2 cellular contexts compared by ENCODE assay signal in the genomic region with DNA sequence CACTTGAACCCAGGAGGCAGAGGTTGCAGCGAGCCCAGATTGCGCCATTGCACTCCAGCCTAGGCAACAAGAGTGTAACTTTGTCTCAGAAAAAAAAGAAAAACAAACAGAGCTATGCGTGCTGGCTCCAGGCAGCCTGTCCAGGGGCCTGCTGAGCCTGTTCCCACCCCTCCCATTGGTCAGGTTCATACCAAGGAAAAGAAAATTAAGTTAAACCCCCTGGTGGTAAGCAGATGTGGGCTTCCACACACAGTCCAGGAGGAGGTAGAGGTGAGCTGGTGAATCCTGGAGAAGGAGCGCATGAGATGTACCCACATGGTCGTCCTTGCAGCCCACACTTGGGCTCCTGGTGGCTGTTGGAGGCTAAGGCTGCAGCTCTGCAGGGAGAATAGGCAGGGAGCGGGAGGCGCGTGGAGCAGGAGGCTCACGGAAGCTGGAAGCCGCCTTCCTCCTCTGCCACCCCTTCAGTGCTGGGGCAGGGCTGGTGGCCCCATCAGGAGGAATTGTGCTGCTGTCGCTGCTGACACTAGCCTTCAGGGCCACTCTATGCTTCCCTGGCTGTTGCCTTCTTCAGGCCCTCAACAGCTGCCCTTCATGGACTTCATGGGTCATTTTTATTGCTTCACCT.
TF ChIP-seq lines count a peak whose summit lies in the region.

No MANE protein-coding gene starts in this region.

TF ChIP-seq in HEK293, 187 proteins besides CTCF, POLR2A, EP300 and RAD21 (continues in another document):
- TF ChIP-seq, protein P1, sequence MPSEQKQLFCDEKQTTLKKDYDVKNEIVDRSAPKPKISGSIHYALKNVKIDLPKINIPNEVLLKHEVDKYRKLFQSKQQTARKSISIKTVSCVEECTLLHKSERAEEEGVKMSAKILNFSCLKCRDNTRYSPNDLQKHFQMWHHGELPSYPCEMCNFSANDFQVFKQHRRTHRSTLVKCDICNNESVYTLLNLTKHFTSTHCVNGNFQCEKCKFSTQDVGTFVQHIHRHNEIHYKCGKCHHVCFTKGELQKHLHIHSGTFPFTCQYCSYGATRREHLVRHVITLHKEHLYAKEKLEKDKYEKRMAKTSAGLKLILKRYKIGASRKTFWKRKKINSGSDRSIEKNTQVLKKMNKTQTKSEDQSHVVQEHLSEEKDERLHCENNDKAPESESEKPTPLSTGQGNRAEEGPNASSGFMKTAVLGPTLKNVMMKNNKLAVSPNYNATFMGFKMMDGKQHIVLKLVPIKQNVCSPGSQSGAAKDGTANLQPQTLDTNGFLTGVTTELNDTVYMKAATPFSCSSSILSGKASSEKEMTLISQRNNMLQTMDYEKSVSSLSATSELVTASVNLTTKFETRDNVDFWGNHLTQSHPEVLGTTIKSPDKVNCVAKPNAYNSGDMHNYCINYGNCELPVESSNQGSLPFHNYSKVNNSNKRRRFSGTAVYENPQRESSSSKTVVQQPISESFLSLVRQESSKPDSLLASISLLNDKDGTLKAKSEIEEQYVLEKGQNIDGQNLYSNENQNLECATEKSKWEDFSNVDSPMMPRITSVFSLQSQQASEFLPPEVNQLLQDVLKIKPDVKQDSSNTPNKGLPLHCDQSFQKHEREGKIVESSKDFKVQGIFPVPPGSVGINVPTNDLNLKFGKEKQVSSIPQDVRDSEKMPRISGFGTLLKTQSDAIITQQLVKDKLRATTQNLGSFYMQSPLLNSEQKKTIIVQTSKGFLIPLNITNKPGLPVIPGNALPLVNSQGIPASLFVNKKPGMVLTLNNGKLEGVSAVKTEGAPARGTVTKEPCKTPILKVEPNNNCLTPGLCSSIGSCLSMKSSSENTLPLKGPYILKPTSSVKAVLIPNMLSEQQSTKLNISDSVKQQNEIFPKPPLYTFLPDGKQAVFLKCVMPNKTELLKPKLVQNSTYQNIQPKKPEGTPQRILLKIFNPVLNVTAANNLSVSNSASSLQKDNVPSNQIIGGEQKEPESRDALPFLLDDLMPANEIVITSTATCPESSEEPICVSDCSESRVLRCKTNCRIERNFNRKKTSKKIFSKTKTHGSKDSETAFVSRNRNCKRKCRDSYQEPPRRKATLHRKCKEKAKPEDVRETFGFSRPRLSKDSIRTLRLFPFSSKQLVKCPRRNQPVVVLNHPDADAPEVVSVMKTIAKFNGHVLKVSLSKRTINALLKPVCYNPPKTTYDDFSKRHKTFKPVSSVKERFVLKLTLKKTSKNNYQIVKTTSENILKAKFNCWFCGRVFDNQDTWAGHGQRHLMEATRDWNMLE (tag by site-specific recombination; conservative IDR thresholded peaks at IDR 0.05; ENCODE audit: low read depth), result no peak
- TF ChIP-seq EGR2 (tag by site-specific recombination; IDR thresholded peaks at IDR 0.05; ENCODE audit: low read depth), result peak; percentile 23; the same call in 1 of the 2 replicates
- TF ChIP-seq ZNF354C (tag by site-specific recombination; IDR thresholded peaks at IDR 0.05; ENCODE audit: borderline replicate concordance, low read depth), result no peak
- TF ChIP-seq, protein P2, sequence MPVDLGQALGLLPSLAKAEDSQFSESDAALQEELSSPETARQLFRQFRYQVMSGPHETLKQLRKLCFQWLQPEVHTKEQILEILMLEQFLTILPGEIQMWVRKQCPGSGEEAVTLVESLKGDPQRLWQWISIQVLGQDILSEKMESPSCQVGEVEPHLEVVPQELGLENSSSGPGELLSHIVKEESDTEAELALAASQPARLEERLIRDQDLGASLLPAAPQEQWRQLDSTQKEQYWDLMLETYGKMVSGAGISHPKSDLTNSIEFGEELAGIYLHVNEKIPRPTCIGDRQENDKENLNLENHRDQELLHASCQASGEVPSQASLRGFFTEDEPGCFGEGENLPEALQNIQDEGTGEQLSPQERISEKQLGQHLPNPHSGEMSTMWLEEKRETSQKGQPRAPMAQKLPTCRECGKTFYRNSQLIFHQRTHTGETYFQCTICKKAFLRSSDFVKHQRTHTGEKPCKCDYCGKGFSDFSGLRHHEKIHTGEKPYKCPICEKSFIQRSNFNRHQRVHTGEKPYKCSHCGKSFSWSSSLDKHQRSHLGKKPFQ (tag by site-specific recombination; IDR thresholded peaks at IDR 0.05), result peak; percentile 49; the same call in 1 of the 2 replicates
- no peak for TF ChIP-seq YY2 (tag by site-specific recombination; IDR thresholded peaks at IDR 0.05)
- no peak for TF ChIP-seq ZBTB48 (tag by site-specific recombination; IDR thresholded peaks at IDR 0.05)
- TF ChIP-seq ZNF121 (tag by site-specific recombination; IDR thresholded peaks at IDR 0.05), result no peak
- TF ChIP-seq SCRT1 (tag by site-specific recombination; IDR thresholded peaks at IDR 0.05; ENCODE audit: borderline replicate concordance), result no peak
- no peak for TF ChIP-seq ZNF654 (tag by site-specific recombination; IDR thresholded peaks at IDR 0.05; ENCODE audit: low read depth)
- TF ChIP-seq, protein P3, sequence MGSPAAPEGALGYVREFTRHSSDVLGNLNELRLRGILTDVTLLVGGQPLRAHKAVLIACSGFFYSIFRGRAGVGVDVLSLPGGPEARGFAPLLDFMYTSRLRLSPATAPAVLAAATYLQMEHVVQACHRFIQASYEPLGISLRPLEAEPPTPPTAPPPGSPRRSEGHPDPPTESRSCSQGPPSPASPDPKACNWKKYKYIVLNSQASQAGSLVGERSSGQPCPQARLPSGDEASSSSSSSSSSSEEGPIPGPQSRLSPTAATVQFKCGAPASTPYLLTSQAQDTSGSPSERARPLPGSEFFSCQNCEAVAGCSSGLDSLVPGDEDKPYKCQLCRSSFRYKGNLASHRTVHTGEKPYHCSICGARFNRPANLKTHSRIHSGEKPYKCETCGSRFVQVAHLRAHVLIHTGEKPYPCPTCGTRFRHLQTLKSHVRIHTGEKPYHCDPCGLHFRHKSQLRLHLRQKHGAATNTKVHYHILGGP (tag by site-specific recombination; IDR thresholded peaks at IDR 0.05), result no peak
- TF ChIP-seq, protein P4, sequence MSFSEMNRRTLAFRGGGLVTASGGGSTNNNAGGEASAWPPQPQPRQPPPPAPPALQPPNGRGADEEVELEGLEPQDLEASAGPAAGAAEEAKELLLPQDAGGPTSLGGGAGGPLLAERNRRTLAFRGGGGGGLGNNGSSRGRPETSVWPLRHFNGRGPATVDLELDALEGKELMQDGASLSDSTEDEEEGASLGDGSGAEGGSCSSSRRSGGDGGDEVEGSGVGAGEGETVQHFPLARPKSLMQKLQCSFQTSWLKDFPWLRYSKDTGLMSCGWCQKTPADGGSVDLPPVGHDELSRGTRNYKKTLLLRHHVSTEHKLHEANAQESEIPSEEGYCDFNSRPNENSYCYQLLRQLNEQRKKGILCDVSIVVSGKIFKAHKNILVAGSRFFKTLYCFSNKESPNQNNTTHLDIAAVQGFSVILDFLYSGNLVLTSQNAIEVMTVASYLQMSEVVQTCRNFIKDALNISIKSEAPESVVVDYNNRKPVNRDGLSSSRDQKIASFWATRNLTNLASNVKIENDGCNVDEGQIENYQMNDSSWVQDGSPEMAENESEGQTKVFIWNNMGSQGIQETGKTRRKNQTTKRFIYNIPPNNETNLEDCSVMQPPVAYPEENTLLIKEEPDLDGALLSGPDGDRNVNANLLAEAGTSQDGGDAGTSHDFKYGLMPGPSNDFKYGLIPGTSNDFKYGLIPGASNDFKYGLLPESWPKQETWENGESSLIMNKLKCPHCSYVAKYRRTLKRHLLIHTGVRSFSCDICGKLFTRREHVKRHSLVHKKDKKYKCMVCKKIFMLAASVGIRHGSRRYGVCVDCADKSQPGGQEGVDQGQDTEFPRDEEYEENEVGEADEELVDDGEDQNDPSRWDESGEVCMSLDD (tag by site-specific recombination; IDR thresholded peaks at IDR 0.05), result no peak
- TF ChIP-seq ZNF558 (tag by site-specific recombination; IDR thresholded peaks at IDR 0.05), result no peak
- TF ChIP-seq ZIC2 (tag by site-specific recombination; IDR thresholded peaks at IDR 0.05), result peak; percentile 55

TF ChIP-seq in K562, 482 proteins besides CTCF, POLR2A, EP300 and RAD21:
- TF ChIP-seq, protein P5, sequence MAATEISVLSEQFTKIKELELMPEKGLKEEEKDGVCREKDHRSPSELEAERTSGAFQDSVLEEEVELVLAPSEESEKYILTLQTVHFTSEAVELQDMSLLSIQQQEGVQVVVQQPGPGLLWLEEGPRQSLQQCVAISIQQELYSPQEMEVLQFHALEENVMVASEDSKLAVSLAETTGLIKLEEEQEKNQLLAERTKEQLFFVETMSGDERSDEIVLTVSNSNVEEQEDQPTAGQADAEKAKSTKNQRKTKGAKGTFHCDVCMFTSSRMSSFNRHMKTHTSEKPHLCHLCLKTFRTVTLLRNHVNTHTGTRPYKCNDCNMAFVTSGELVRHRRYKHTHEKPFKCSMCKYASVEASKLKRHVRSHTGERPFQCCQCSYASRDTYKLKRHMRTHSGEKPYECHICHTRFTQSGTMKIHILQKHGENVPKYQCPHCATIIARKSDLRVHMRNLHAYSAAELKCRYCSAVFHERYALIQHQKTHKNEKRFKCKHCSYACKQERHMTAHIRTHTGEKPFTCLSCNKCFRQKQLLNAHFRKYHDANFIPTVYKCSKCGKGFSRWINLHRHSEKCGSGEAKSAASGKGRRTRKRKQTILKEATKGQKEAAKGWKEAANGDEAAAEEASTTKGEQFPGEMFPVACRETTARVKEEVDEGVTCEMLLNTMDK (IDR thresholded peaks at IDR 0.05; ENCODE audit: borderline replicate concordance, insufficient read depth, low read depth, low read length, poor library complexity, severe bottlenecking), result no peak
- no peak for TF ChIP-seq E2F3 (CRISPR knock-in tag; IDR thresholded peaks at IDR 0.05)
- TF ChIP-seq CREM (IDR thresholded peaks at IDR 0.05; ENCODE audit: low read depth), result no peak
